Comparison of ENCODE assay signal across 8 cellular contexts in the genomic region with DNA sequence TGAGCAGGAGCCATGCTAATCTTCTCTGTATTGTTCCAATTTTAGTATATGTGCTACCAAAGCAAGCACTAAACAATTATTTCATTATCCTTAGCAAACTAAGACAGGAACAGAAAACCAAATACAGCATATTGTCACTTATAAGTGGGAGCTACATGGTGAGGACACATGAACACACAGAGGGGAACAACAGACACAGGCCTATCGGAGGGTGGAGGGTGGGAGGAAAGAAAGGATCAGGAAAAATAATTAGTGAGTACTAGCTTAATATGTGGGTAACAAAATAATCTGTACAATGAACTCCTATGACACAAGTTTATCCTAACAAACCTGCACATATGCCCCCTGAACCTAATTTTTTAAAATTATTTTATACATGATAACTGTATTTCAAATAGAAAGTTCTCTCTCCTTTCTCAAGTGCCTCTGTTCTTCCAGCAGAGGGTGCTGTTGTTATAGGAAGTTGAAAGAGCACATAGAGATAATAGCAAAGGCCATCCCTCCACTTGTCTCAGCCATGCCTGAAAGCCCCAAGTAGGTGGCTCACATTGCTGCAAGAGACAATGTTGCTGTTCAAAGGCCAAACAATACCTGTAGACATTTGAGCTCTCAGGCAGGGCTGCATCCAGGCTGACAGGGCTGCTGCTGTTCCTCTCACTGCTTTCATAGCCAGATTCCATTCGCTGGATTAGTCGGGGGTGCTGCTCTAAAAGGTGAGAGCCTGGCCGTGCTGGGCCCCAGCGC. TPM values are rescaled to one million over a fixed set of nuclear protein-coding genes. Genes with fewer than 3 reads are reported as not detected.
DNase-seq lines count a peak whose midpoint lies in the region; ATAC-seq and TF ChIP-seq lines count a peak whose summit lies in the region.

No MANE protein-coding gene starts in this region.

- H3K27ac Mint-ChIP-seq in activated naive CD8-positive, alpha-beta T cell treated with anti-CD3 and anti-CD28 coated beads for 36 hours = no peak overlapping the region
- peak overlapping the region; percentile 3 for H3K27ac Mint-ChIP-seq in progenitor cell of endocrine pancreas

- peaks cover 19% of the 10 kb centered on the region for H3K36me3 ChIP-seq in SJSA1

- intact Hi-C loops in Right ventricle myocardium inferior (cut with DNase I) = loop anchor here (1.0 kb wide), 1 partner anchor 115 kb away; no protein-coding TSS in a partner anchor
- intact Hi-C loops in cardiac septum (cut with DNase I) = loop anchor here (1.0 kb wide), 1 partner anchor 115 kb away; no protein-coding TSS in a partner anchor

- TF ChIP-seq CTCF in progenitor cell of endocrine pancreas (IDR thresholded peaks at IDR 0.05; ENCODE audit: unreplicated experiment) = peak; percentile 91

- no peaks in the 10 kb centered on the region for H3K9me3 Mint-ChIP-seq in activated naive CD8-positive, alpha-beta T cell treated with anti-CD3 and anti-CD28 coated beads for 36 hours
- H3K9me3 Mint-ChIP-seq in progenitor cell of endocrine pancreas (ENCODE audit: low read depth) = no peaks in the 10 kb centered on the region

- peak; percentile 80 for ATAC-seq in Right ventricle myocardium inferior
- no peak for ATAC-seq in GM21825 (IDR thresholded peaks at IDR 0.05; ENCODE audit: unreplicated experiment)

- no peak overlapping the region for H3K27ac ChIP-seq in SJSA1

- no peaks in the 10 kb centered on the region for H3K4me1 Mint-ChIP-seq in activated naive CD8-positive, alpha-beta T cell treated with anti-CD3 and anti-CD28 coated beads for 36 hours
- no peaks in the 10 kb centered on the region for H3K4me1 Mint-ChIP-seq in progenitor cell of endocrine pancreas (ENCODE audit: low read depth)

- no peak for DNase-seq in Right ventricle myocardium inferior (ENCODE audit: missing footprints)
- DNase-seq in cardiac septum (ENCODE audit: low spot score) = no peak
- peak; percentile 74 for DNase-seq in NAMALWA (ENCODE audit: low spot score)
- DNase-seq in SJSA1 (ENCODE audit: low read depth in 1 of 2, low spot score in 2 of 2) = peak; percentile 57 to 63
- peak; percentile 7 for DNase-seq in activated naive CD8-positive, alpha-beta T cell treated with anti-CD3 and anti-CD28 coated beads for 36 hours
- DNase-seq in glomerular visceral epithelial cell (ENCODE audit: extremely low spot score) = peak; percentile 72
- peak; percentile 16 for DNase-seq in progenitor cell of endocrine pancreas (ENCODE audit: low spot score, unreplicated experiment)

- H3K36me3 Mint-ChIP-seq in activated naive CD8-positive, alpha-beta T cell treated with anti-CD3 and anti-CD28 coated beads for 36 hours = no peaks in the 10 kb centered on the region
- peaks cover 8% of the 10 kb centered on the region for H3K36me3 Mint-ChIP-seq in progenitor cell of endocrine pancreas (ENCODE audit: insufficient read depth)

- H3K9me3 ChIP-seq in SJSA1 (replicated peaks) = no peaks in the 10 kb centered on the region

- no peaks in the 10 kb centered on the region for H3K27me3 ChIP-seq in SJSA1 (replicated peaks)

- no peaks in the 10 kb centered on the region for H3K27me3 Mint-ChIP-seq in activated naive CD8-positive, alpha-beta T cell treated with anti-CD3 and anti-CD28 coated beads for 36 hours
- no peaks in the 10 kb centered on the region for H3K27me3 Mint-ChIP-seq in progenitor cell of endocrine pancreas

- H3K4me3 Mint-ChIP-seq in activated naive CD8-positive, alpha-beta T cell treated with anti-CD3 and anti-CD28 coated beads for 36 hours = no peak overlapping the region
- no peak overlapping the region for H3K4me3 Mint-ChIP-seq in progenitor cell of endocrine pancreas (ENCODE audit: low read depth)

- no peak overlapping the region for H3K4me3 ChIP-seq in SJSA1

- no peaks in the 10 kb centered on the region for H3K4me1 ChIP-seq in SJSA1 (replicated peaks)

RNA-seq across cellular contexts. Expression of gene PPP3CB, which starts 33.4 kb away (rescaled TPM):
- total RNA-seq in Right ventricle myocardium inferior (62.9 TPM), cardiac septum (61.6 TPM), progenitor cell of endocrine pancreas (49.6 and 56.4 TPM in 2 replicates)
- total RNA-seq in SJSA1 (2014; rRNA removed; shearing (Covaris generic)) = 25.1 and 42.6 TPM in 2 replicates
- total RNA-seq in activated naive CD8-positive, alpha-beta T cell treated with anti-CD3 and anti-CD28 coated beads for 36 hours = 10 to 100 TPM; 37.7 to 38.9 TPM

Comparison
In these comparisons a context has a peak if more than half of its experiments do, and no peak if none do; other contexts are left out.
1. DNase-seq: peak in NAMALWA (single experiment), SJSA1 (2 of 2), activated naive CD8-positive, alpha-beta T cell treated with anti-CD3 and anti-CD28 coated beads for 36 hours (single experiment), glomerular visceral epithelial cell (single experiment) and progenitor cell of endocrine pancreas (single experiment); none in Right ventricle myocardium inferior (single experiment) and cardiac septum (single experiment).